1 cellular context compared by ENCODE assay signal in the genomic region with DNA sequence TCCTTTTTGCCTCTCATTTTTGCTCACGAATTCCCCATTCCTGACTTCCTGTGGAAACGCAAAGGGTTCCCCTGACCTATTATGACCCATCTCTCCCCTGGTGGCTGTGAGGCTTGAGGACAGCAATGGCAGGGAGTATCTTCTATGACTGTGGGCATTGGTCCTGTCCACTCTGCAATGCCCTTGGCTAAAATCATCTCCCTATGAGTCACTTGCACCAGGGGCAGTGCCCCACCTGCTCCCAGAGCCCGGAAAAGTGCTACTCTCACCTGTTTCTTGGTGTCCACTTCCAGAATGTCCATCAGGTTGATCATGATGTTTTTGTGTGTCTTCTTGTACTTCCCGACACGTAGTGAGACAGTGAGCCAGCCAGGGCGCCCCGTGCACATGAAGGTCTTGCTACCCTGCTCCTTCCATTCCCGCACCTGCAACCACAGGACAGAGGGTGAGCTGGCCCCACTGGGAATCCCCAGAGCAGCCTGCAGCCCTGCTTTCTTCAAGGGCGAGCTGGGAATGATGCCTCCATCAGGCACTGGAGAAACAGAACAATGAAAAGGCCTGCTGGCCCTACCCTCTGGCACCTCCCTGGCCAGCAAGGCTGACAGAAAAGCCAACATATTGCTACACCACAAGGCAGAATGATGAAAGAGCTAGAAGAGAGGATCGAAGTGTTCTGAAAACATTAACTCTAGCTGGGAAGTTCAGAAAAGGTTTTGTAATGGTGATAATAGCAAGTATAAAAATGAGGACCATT.
TF ChIP-seq lines count a peak whose summit lies in the region.

No MANE protein-coding gene starts in this region.

TF ChIP-seq in HepG2, 621 proteins besides CTCF, POLR2A, EP300 and RAD21 (continued from another document and continues in another):
- TF ChIP-seq, protein P1, sequence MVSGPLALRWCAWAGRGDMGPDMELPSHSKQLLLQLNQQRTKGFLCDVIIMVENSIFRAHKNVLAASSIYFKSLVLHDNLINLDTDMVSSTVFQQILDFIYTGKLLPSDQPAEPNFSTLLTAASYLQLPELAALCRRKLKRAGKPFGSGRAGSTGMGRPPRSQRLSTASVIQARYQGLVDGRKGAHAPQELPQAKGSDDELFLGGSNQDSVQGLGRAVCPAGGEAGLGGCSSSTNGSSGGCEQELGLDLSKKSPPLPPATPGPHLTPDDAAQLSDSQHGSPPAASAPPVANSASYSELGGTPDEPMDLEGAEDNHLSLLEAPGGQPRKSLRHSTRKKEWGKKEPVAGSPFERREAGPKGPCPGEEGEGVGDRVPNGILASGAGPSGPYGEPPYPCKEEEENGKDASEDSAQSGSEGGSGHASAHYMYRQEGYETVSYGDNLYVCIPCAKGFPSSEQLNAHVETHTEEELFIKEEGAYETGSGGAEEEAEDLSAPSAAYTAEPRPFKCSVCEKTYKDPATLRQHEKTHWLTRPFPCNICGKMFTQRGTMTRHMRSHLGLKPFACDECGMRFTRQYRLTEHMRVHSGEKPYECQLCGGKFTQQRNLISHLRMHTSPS (CRISPR knock-in tag; IDR thresholded peaks at IDR 0.05; ENCODE audit: low read depth): no peak
- TF ChIP-seq BCL6 (CRISPR knock-in tag; IDR thresholded peaks at IDR 0.05) (peak; percentile 45), ISL2 (CRISPR knock-in tag; IDR thresholded peaks at IDR 0.05) (no peak), ZNF619 (CRISPR knock-in tag; IDR thresholded peaks at IDR 0.05) (no peak), BRD4 (CRISPR knock-in tag; IDR thresholded peaks at IDR 0.05) (no peak), ZNF724P (CRISPR knock-in tag; IDR thresholded peaks at IDR 0.05; ENCODE audit: borderline replicate concordance) (no peak), FLYWCH1 (CRISPR knock-in tag; IDR thresholded peaks at IDR 0.05) (no peak), ARNTL (CRISPR knock-in tag; IDR thresholded peaks at IDR 0.05) (no peak), FOXA3 (CRISPR knock-in tag; IDR thresholded peaks at IDR 0.05) (peak; percentile 71), ZNF253 (CRISPR knock-in tag; IDR thresholded peaks at IDR 0.05; ENCODE audit: borderline replicate concordance) (no peak), FOXP1 (IDR thresholded peaks at IDR 0.05) (no peak), FOXP1 (CRISPR knock-in tag; IDR thresholded peaks at IDR 0.05) (0 out of 2 replicates have a peak, but pooled peaks have one; percentile 41), GATAD2A (CRISPR knock-in tag; IDR thresholded peaks at IDR 0.05) (peak; percentile 91), ZMYM2 (CRISPR knock-in tag; IDR thresholded peaks at IDR 0.05) (no peak), PTBP1 (IDR thresholded peaks at IDR 0.05; ENCODE audit: low read depth, low read length, poor library complexity, severe bottlenecking) (no peak), ZBTB1 (CRISPR knock-in tag; IDR thresholded peaks at IDR 0.05; ENCODE audit: borderline replicate concordance) (no peak), PHB2 (IDR thresholded peaks at IDR 0.05; ENCODE audit: partially characterized antibody) (no peak), ZNF501 (CRISPR knock-in tag; IDR thresholded peaks at IDR 0.05) (no peak), NR1H2 (CRISPR knock-in tag; IDR thresholded peaks at IDR 0.05; ENCODE audit: borderline replicate concordance, low read depth) (no peak), NR2F6 (IDR thresholded peaks at IDR 0.05) (peak; percentile 30; the same call in 1 of the 2 replicates), NR2F6 (CRISPR knock-in tag; IDR thresholded peaks at IDR 0.05) (peak; percentile 39), ZNF556 (CRISPR knock-in tag; IDR thresholded peaks at IDR 0.05; ENCODE audit: borderline replicate concordance) (no peak), ZFP36 (IDR thresholded peaks at IDR 0.05; ENCODE audit: borderline replicate concordance, low read depth, low read length, partially characterized antibody) (no peak), CC2D1A (CRISPR knock-in tag; IDR thresholded peaks at IDR 0.05) (no peak), ZNF343 (CRISPR knock-in tag; IDR thresholded peaks at IDR 0.05) (no peak), GZF1 (CRISPR knock-in tag; IDR thresholded peaks at IDR 0.05) (no peak), NCOA5 (CRISPR knock-in tag; IDR thresholded peaks at IDR 0.05) (no peak), ZNF224 (CRISPR knock-in tag; IDR thresholded peaks at IDR 0.05) (no peak), ZNF883 (CRISPR knock-in tag; IDR thresholded peaks at IDR 0.05; ENCODE audit: not compliant biosample characterization) (no peak), KLF6 (CRISPR knock-in tag; IDR thresholded peaks at IDR 0.05) (no peak), ZNF296 (CRISPR knock-in tag; conservative IDR thresholded peaks at IDR 0.05) (0 out of 2 replicates have a peak, but pooled peaks have one; percentile 31), NKX3-1 (CRISPR knock-in tag; IDR thresholded peaks at IDR 0.05) (no peak), ZNF737 (CRISPR knock-in tag; IDR thresholded peaks at IDR 0.05; ENCODE audit: borderline replicate concordance) (no peak), KAT7 (CRISPR knock-in tag; IDR thresholded peaks at IDR 0.05; ENCODE audit: borderline replicate concordance) (no peak)
- TF ChIP-seq, protein P2, sequence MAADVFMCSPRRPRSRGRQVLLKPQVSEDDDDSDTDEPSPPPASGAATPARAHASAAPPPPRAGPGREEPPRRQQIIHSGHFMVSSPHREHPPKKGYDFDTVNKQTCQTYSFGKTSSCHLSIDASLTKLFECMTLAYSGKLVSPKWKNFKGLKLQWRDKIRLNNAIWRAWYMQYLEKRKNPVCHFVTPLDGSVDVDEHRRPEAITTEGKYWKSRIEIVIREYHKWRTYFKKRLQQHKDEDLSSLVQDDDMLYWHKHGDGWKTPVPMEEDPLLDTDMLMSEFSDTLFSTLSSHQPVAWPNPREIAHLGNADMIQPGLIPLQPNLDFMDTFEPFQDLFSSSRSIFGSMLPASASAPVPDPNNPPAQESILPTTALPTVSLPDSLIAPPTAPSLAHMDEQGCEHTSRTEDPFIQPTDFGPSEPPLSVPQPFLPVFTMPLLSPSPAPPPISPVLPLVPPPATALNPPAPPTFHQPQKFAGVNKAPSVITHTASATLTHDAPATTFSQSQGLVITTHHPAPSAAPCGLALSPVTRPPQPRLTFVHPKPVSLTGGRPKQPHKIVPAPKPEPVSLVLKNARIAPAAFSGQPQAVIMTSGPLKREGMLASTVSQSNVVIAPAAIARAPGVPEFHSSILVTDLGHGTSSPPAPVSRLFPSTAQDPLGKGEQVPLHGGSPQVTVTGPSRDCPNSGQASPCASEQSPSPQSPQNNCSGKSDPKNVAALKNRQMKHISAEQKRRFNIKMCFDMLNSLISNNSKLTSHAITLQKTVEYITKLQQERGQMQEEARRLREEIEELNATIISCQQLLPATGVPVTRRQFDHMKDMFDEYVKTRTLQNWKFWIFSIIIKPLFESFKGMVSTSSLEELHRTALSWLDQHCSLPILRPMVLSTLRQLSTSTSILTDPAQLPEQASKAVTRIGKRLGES (CRISPR knock-in tag; IDR thresholded peaks at IDR 0.05; ENCODE audit: borderline replicate concordance): no peak
- TF ChIP-seq, protein P3, sequence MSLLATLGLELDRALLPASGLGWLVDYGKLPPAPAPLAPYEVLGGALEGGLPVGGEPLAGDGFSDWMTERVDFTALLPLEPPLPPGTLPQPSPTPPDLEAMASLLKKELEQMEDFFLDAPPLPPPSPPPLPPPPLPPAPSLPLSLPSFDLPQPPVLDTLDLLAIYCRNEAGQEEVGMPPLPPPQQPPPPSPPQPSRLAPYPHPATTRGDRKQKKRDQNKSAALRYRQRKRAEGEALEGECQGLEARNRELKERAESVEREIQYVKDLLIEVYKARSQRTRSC (CRISPR knock-in tag; IDR thresholded peaks at IDR 0.05; ENCODE audit: low read depth): peak; percentile 90
- TF ChIP-seq, protein P4, sequence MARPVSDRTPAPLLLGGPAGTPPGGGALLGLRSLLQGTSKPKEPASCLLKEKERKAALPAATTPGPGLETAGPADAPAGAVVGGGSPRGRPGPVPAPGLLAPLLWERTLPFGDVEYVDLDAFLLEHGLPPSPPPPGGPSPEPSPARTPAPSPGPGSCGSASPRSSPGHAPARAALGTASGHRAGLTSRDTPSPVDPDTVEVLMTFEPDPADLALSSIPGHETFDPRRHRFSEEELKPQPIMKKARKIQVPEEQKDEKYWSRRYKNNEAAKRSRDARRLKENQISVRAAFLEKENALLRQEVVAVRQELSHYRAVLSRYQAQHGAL (CRISPR knock-in tag; IDR thresholded peaks at IDR 0.05; ENCODE audit: not compliant biosample characterization): no peak
- TF ChIP-seq, protein P5, sequence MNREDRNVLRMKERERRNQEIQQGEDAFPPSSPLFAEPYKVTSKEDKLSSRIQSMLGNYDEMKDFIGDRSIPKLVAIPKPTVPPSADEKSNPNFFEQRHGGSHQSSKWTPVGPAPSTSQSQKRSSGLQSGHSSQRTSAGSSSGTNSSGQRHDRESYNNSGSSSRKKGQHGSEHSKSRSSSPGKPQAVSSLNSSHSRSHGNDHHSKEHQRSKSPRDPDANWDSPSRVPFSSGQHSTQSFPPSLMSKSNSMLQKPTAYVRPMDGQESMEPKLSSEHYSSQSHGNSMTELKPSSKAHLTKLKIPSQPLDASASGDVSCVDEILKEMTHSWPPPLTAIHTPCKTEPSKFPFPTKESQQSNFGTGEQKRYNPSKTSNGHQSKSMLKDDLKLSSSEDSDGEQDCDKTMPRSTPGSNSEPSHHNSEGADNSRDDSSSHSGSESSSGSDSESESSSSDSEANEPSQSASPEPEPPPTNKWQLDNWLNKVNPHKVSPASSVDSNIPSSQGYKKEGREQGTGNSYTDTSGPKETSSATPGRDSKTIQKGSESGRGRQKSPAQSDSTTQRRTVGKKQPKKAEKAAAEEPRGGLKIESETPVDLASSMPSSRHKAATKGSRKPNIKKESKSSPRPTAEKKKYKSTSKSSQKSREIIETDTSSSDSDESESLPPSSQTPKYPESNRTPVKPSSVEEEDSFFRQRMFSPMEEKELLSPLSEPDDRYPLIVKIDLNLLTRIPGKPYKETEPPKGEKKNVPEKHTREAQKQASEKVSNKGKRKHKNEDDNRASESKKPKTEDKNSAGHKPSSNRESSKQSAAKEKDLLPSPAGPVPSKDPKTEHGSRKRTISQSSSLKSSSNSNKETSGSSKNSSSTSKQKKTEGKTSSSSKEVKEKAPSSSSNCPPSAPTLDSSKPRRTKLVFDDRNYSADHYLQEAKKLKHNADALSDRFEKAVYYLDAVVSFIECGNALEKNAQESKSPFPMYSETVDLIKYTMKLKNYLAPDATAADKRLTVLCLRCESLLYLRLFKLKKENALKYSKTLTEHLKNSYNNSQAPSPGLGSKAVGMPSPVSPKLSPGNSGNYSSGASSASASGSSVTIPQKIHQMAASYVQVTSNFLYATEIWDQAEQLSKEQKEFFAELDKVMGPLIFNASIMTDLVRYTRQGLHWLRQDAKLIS (CRISPR knock-in tag; IDR thresholded peaks at IDR 0.05): no peak
- TF ChIP-seq, protein P6, sequence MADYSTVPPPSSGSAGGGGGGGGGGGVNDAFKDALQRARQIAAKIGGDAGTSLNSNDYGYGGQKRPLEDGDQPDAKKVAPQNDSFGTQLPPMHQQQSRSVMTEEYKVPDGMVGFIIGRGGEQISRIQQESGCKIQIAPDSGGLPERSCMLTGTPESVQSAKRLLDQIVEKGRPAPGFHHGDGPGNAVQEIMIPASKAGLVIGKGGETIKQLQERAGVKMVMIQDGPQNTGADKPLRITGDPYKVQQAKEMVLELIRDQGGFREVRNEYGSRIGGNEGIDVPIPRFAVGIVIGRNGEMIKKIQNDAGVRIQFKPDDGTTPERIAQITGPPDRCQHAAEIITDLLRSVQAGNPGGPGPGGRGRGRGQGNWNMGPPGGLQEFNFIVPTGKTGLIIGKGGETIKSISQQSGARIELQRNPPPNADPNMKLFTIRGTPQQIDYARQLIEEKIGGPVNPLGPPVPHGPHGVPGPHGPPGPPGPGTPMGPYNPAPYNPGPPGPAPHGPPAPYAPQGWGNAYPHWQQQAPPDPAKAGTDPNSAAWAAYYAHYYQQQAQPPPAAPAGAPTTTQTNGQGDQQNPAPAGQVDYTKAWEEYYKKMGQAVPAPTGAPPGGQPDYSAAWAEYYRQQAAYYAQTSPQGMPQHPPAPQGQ (CRISPR knock-in tag; IDR thresholded peaks at IDR 0.05; ENCODE audit: borderline replicate concordance): no peak
- TF ChIP-seq, protein P7, sequence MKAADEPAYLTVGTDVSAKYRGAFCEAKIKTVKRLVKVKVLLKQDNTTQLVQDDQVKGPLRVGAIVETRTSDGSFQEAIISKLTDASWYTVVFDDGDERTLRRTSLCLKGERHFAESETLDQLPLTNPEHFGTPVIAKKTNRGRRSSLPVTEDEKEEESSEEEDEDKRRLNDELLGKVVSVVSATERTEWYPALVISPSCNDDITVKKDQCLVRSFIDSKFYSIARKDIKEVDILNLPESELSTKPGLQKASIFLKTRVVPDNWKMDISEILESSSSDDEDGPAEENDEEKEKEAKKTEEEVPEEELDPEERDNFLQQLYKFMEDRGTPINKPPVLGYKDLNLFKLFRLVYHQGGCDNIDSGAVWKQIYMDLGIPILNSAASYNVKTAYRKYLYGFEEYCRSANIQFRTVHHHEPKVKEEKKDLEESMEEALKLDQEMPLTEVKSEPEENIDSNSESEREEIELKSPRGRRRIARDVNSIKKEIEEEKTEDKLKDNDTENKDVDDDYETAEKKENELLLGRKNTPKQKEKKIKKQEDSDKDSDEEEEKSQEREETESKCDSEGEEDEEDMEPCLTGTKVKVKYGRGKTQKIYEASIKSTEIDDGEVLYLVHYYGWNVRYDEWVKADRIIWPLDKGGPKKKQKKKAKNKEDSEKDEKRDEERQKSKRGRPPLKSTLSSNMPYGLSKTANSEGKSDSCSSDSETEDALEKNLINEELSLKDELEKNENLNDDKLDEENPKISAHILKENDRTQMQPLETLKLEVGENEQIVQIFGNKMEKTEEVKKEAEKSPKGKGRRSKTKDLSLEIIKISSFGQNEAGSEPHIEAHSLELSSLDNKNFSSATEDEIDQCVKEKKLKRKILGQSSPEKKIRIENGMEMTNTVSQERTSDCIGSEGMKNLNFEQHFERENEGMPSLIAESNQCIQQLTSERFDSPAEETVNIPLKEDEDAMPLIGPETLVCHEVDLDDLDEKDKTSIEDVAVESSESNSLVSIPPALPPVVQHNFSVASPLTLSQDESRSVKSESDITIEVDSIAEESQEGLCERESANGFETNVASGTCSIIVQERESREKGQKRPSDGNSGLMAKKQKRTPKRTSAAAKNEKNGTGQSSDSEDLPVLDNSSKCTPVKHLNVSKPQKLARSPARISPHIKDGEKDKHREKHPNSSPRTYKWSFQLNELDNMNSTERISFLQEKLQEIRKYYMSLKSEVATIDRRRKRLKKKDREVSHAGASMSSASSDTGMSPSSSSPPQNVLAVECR (CRISPR knock-in tag; IDR thresholded peaks at IDR 0.05; ENCODE audit: borderline replicate concordance): peak; percentile 76; the same call in 1 of the 2 replicates
